9 cellular contexts compared by ENCODE assay signal in genomic region chr14:61511558-61511924, GRCh38.
DNase-seq lines count a peak whose midpoint lies in the region; ATAC-seq and TF ChIP-seq lines count a peak whose summit lies in the region.
"Had no signal": no experiment of that assay in that cellular context is flagged by ENCODE, and none has a peak within 500 bp of the region (broad histone marks: within the 10 kb centered on the region; RNA-seq: fewer than 3 reads in every experiment).

No MANE protein-coding gene starts in this region.

- no peak for DNase-seq in activated CD8-positive, alpha-beta memory T cell treated with anti-CD3 and anti-CD28 coated beads, Interleukin-2, amount 10 ng/mL, durations not matched to agents 7 days and 5 days
- peak; percentile 66 to 74 for DNase-seq in stimulated activated CD4-positive, alpha-beta T cell treated with anti-CD3 and anti-CD28 coated beads, Interleukin-15, amount 100 ng/mL, for 48 hours (ENCODE audit: low read depth in 2 of 2)
- DNase-seq in ovary (no peak), KBM-7 (no peak), hippocampal formation (lab: John Stamatoyannopoulos, UW) (no peak)

- H3K4me1 Mint-ChIP-seq in activated CD8-positive, alpha-beta memory T cell treated with anti-CD3 and anti-CD28 coated beads, Interleukin-2, amount 10 ng/mL, durations not matched to agents 7 days and 5 days, result peaks cover 77% of the 10 kb centered on the region
- H3K4me1 Mint-ChIP-seq: brain had no signal

- no peak for TF ChIP-seq EP300 in ovary (IDR thresholded peaks at IDR 0.05)

- H3K27ac Mint-ChIP-seq in activated CD8-positive, alpha-beta memory T cell treated with anti-CD3 and anti-CD28 coated beads, Interleukin-2, amount 10 ng/mL, durations not matched to agents 7 days and 5 days, result peak overlapping the region; percentile 61

- TF ChIP-seq CTCF in DOHH2 (IDR thresholded peaks at IDR 0.05; ENCODE audit: low read depth, low read length, poor library complexity, severe bottlenecking), result no peak
- TF ChIP-seq CTCF in ovary (IDR thresholded peaks at IDR 0.05), result no peak

- no peaks in the 10 kb centered on the region for H3K36me3 ChIP-seq in DOHH2 (ENCODE audit: control insufficient read depth, low read length)
- H3K36me3 ChIP-seq in esophagus (ENCODE audit: control insufficient read depth in 2 of 2, insufficient read depth in 2 of 2, low read length in 1 of 2), result no peaks in the 10 kb centered on the region
- no peaks in the 10 kb centered on the region for H3K36me3 ChIP-seq in ovary

- intact Hi-C loops in ovary (cut with DNase I), result no loop called here

- H3K9me3 Mint-ChIP-seq in activated CD8-positive, alpha-beta memory T cell treated with anti-CD3 and anti-CD28 coated beads, Interleukin-2, amount 10 ng/mL, durations not matched to agents 7 days and 5 days (ENCODE audit: low read depth), result no peaks in the 10 kb centered on the region
- H3K9me3 Mint-ChIP-seq: brain had no signal

- CTCF ChIA-PET in activated CD8-positive, alpha-beta memory T cell treated with anti-CD3 and anti-CD28 coated beads, Interleukin-2, amount 10 ng/mL, durations not matched to agents 7 days and 5 days (lab: Charles Lee), result interaction anchor here (1.1 to 1.5 kb wide), 2 partner anchors 10 to 14 kb away, joined by 3 read pairs; no protein-coding TSS in a partner anchor

- no peak overlapping the region for H3K4me3 Mint-ChIP-seq in activated CD8-positive, alpha-beta memory T cell treated with anti-CD3 and anti-CD28 coated beads, Interleukin-2, amount 10 ng/mL, durations not matched to agents 7 days and 5 days
- H3K4me3 Mint-ChIP-seq: brain had no signal

- ATAC-seq in activated CD8-positive, alpha-beta memory T cell treated with anti-CD3 and anti-CD28 coated beads, Interleukin-2, amount 10 ng/mL, durations not matched to agents 7 days and 5 days, result peak; percentile 42
- no peak for ATAC-seq in HG02763 (IDR thresholded peaks at IDR 0.05; ENCODE audit: unreplicated experiment)

- no peaks in the 10 kb centered on the region for H4K20me1 ChIP-seq in DOHH2 (ENCODE audit: control insufficient read depth, insufficient read depth, low read depth, low read length)

- H3F3A ChIP-seq in DOHH2 (ENCODE audit: control insufficient read depth, insufficient read depth), result peaks cover 12% of the 10 kb centered on the region

- peaks cover 64% of the 10 kb centered on the region for H3K36me3 Mint-ChIP-seq in activated CD8-positive, alpha-beta memory T cell treated with anti-CD3 and anti-CD28 coated beads, Interleukin-2, amount 10 ng/mL, durations not matched to agents 7 days and 5 days
- H3K36me3 Mint-ChIP-seq: brain had no signal

- H3K9me2 ChIP-seq in DOHH2 (replicated peaks; ENCODE audit: control insufficient read depth, low read length), result no peaks in the 10 kb centered on the region

- no peaks in the 10 kb centered on the region for H3K9me3 ChIP-seq in DOHH2 (ENCODE audit: control insufficient read depth, insufficient read depth, low read length)
- H3K9me3 ChIP-seq in esophagus (ENCODE audit: control insufficient read depth in 2 of 2, insufficient read depth in 1 of 2, low read depth in 1 of 2, low read length in 1 of 2), result no peaks in the 10 kb centered on the region
- no peaks in the 10 kb centered on the region for H3K9me3 ChIP-seq in ovary

- no peaks in the 10 kb centered on the region for H3K27me3 ChIP-seq in DOHH2 (ENCODE audit: control insufficient read depth, low read length)
- H3K27me3 ChIP-seq in esophagus (ENCODE audit: control insufficient read depth in 1 of 2, insufficient read depth in 2 of 2, low read length in 2 of 2), result no peaks in the 10 kb centered on the region
- H3K27me3 ChIP-seq in ovary, result no peaks in the 10 kb centered on the region

- H3K4me3 ChIP-seq in DOHH2 (ENCODE audit: low read length) (peak overlapping the region; percentile 25; the same call in 1 of the 2 replicates), esophagus (ENCODE audit: low read depth in 1 of 2, low read length in 2 of 2) (no peak overlapping the region), ovary (no peak overlapping the region)

- H3K27me3 Mint-ChIP-seq in activated CD8-positive, alpha-beta memory T cell treated with anti-CD3 and anti-CD28 coated beads, Interleukin-2, amount 10 ng/mL, durations not matched to agents 7 days and 5 days, result no peaks in the 10 kb centered on the region

- no peaks in the 10 kb centered on the region for H3K79me2 ChIP-seq in DOHH2 (ENCODE audit: control insufficient read depth, low read length)

- peaks cover 56% of the 10 kb centered on the region for H3K4me1 ChIP-seq in DOHH2 (ENCODE audit: control insufficient read depth, low read length)
- H3K4me1 ChIP-seq in esophagus (ENCODE audit: control insufficient read depth in 2 of 2, insufficient read depth in 2 of 2, low read length in 1 of 2), result peaks cover 5 to 20% of the 10 kb centered on the region in 2 donors
- H3K4me1 ChIP-seq in ovary (ENCODE audit: insufficient read depth), result no peaks in the 10 kb centered on the region

- 38 to 40% methylated on average over 6 of the region's 6 CpGs for WGBS in esophagus, 2 donors
- WGBS in ovary, 3 donors, result 73 to 77% (median 74%) methylated on average over 6 of the region's 6 CpGs

- no peak overlapping the region for H3K27ac ChIP-seq in DOHH2 (ENCODE audit: low read depth, low read length)
- H3K27ac ChIP-seq in esophagus (ENCODE audit: low read depth in 2 of 2, low read length in 1 of 2), result peak overlapping the region; percentile 81 to 83
- no peak overlapping the region for H3K27ac ChIP-seq in ovary

- peak overlapping the region; percentile 52 for H3K4me2 ChIP-seq in DOHH2 (ENCODE audit: low read length)

- TF ChIP-seq POLR2A in ovary (IDR thresholded peaks at IDR 0.05), result no peak

- in situ Hi-C loops in KBM-7 (cut with MboI; ENCODE audit: low pct_unique_long_range_greater_than_20kb, low sequenced_read_pairs), result no loop called here

Comparison
In these comparisons a context has a peak if more than half of its experiments do, and no peak if none do; other contexts are left out.
1. H3K27ac ChIP-seq: peak in esophagus (2 of 2); none in DOHH2 (single experiment) and ovary (0 of 2).
2. DNase-seq: peak in stimulated activated CD4-positive, alpha-beta T cell treated with anti-CD3 and anti-CD28 coated beads, Interleukin-15, amount 100 ng/mL, for 48 hours (2 of 2); none in activated CD8-positive, alpha-beta memory T cell treated with anti-CD3 and anti-CD28 coated beads, Interleukin-2, amount 10 ng/mL, durations not matched to agents 7 days and 5 days (single experiment), ovary (0 of 5), KBM-7 (single experiment) and hippocampal formation (0 of 2).